In genomic region chr4:139076016-139076744, GRCh38 we compare ENCODE assay signal across 22 cellular contexts.
DNase-seq lines count a peak whose midpoint lies in the region; ATAC-seq, FAIRE-seq and TF ChIP-seq lines count a peak whose summit lies in the region.
"Had no signal": no experiment of that assay in that cellular context is flagged by ENCODE, and none has a peak within 500 bp of the region (broad histone marks: within the 10 kb centered on the region; RNA-seq: fewer than 3 reads in every experiment).

No MANE protein-coding gene starts in this region.

- no peak for ATAC-seq in activated CD4-positive, CD25-positive, alpha-beta regulatory T cell treated with anti-CD3 and anti-CD28 coated beads, Interleukin-2, amount 50 U/mL, for 24 hours
- ATAC-seq: Panc1 had no signal

- CTCF ChIA-PET in RWPE1 (lab: Yijun Ruan, JAX): interaction anchor here (0.5 to 0.7 kb wide), 2 partner anchors 76 to 930 kb away, joined by 4 to 5 read pairs; no protein-coding TSS in a partner anchor

- H3K4me3 ChIP-seq in left ventricle myocardium inferior: peak overlapping the region; percentile 42
- no peak overlapping the region for H3K4me3 ChIP-seq in prostate gland
- H3K4me3 ChIP-seq in small intestine (ENCODE audit: low read depth in 1 of 2, low read length in 2 of 2): no peak overlapping the region
- H3K4me3 ChIP-seq: stomach had no signal

- FAIRE-seq in small intestine (lab: Jason Lieb, UNC): no peak
- FAIRE-seq: bronchial epithelial cell, D721Med, GM12891 had no signal

- no peak for TF ChIP-seq POLR2A in prostate gland (IDR thresholded peaks at IDR 0.05)

- POLR2A ChIA-PET in RWPE1 (lab: Yijun Ruan, JAX; ENCODE audit: low non-redundant PET): no interaction called here

- intact Hi-C loops in left ventricle myocardium inferior (cut with micrococcal nuclease) (no loop called here), prostate gland (cut with DNase I) (no loop called here)

- TF ChIP-seq CTCF in left ventricle myocardium inferior (IDR thresholded peaks at IDR 0.05; ENCODE audit: borderline replicate concordance): no peak
- TF ChIP-seq CTCF in prostate gland (IDR thresholded peaks at IDR 0.05): no peak
- TF ChIP-seq CTCF in RWPE1 (conservative IDR thresholded peaks at IDR 0.05; ENCODE audit: low read depth): no peak

- H3K36me3 ChIP-seq in left ventricle myocardium inferior: peaks cover 29% of the 10 kb centered on the region
- no peaks in the 10 kb centered on the region for H3K36me3 ChIP-seq in prostate gland
- H3K36me3 ChIP-seq in small intestine (ENCODE audit: control insufficient read depth in 2 of 2, insufficient read depth in 2 of 2, low read length in 2 of 2): peaks cover 4 to 5% of the 10 kb centered on the region in 2 donors

- peaks cover 84% of the 10 kb centered on the region for H3K4me1 ChIP-seq in left ventricle myocardium inferior
- H3K4me1 ChIP-seq in prostate gland (replicated peaks): no peaks in the 10 kb centered on the region
- no peaks in the 10 kb centered on the region for H3K4me1 ChIP-seq in small intestine (ENCODE audit: control insufficient read depth in 2 of 2, insufficient read depth in 1 of 2, low read depth in 1 of 2, low read length in 1 of 2)

- H3K27me3 ChIP-seq in left ventricle myocardium inferior (ENCODE audit: low read depth): no peaks in the 10 kb centered on the region
- no peaks in the 10 kb centered on the region for H3K27me3 ChIP-seq in prostate gland (replicated peaks; ENCODE audit: insufficient read depth)
- no peaks in the 10 kb centered on the region for H3K27me3 ChIP-seq in small intestine (ENCODE audit: control insufficient read depth in 2 of 2, insufficient read depth in 2 of 2, low read length in 2 of 2)
- H3K27me3 ChIP-seq: stomach had no signal

- H3K9me3 ChIP-seq in left ventricle myocardium inferior (replicated peaks): no peaks in the 10 kb centered on the region
- H3K9me3 ChIP-seq in prostate gland: no peaks in the 10 kb centered on the region
- no peaks in the 10 kb centered on the region for H3K9me3 ChIP-seq in small intestine (ENCODE audit: control insufficient read depth, low read depth)
- H3K9me3 ChIP-seq: stomach had no signal

- peak overlapping the region; percentile 97 for H3K27ac ChIP-seq in left ventricle myocardium inferior (replicated peaks)
- peak overlapping the region; percentile 22 to 30 for H3K27ac ChIP-seq in prostate gland
- no peak overlapping the region for H3K27ac ChIP-seq in RWPE1
- peak overlapping the region in 1 of 2 donors; percentile 32 for H3K27ac ChIP-seq in small intestine (ENCODE audit: low read depth in 1 of 2, low read length in 1 of 2)

- peak; percentile 10 for DNase-seq in NCI-H2029 treated with DMSO at 0.1 percent for 48 hours (lab: John Stamatoyannopoulos, UW)
- DNase-seq in NCI-H2029 (lab: John Stamatoyannopoulos, UW): no peak
- DNase-seq in LHCN-M2 (ENCODE audit: low read depth): peak; percentile 65
- no peak for DNase-seq in left ventricle myocardium inferior
- DNase-seq in prostate gland (ENCODE audit: low spot score): no peak
- DNase-seq in RWPE1 (ENCODE audit: low spot score): no peak
- DNase-seq in small intestine: no peak
- DNase-seq: activated B cell treated with CpG ODN at 0.5 μM for 24 hours; activated CD8-positive, alpha-beta memory T cell treated with anti-CD3 and anti-CD28 coated beads for 24 hours; foreskin fibroblast; GF-D8; NCI-H1105 treated with DMSO at 0.1 percent for 48 hours; NCI-H2171 treated with DMSO at 0.1 percent for 48 hours; NCI-H774; occipital lobe; stimulated activated CD4-positive, alpha-beta T cell treated with anti-CD3 and anti-CD28 coated beads, Interleukin-2, amount 100 ng/mL, for 24 hours; stomach had no signal

- WGBS in prostate gland: 88% methylated on average over 1 of the region's 1 CpG
- WGBS in small intestine, 3 donors: 94 to 95% (median 95%) methylated on average over 1 of the region's 1 CpG

Comparison
In these comparisons a context has a peak if more than half of its experiments do, and no peak if none do; other contexts are left out.
1. DNase-seq: peak in NCI-H2029 treated with DMSO at 0.1 percent for 48 hours (single experiment) and LHCN-M2 (single experiment); none in NCI-H2029 (single experiment), left ventricle myocardium inferior (single experiment), prostate gland (single experiment), RWPE1 (single experiment) and small intestine (single experiment).